8 cellular contexts compared by ENCODE assay signal in genomic region chr12:121060149-121061001, GRCh38.
DNase-seq lines count a peak whose midpoint lies in the region; ATAC-seq and TF ChIP-seq lines count a peak whose summit lies in the region.

No MANE protein-coding gene starts in this region.

- H3K4me3 ChIP-seq in GM06990 (replicated peaks; ENCODE audit: low read depth, low read length) (peak overlapping the region; percentile 56), skin epidermis (peak overlapping the region; percentile 1 to 36 (median 28))

- peak overlapping the region in 20 of 21 experiments; percentile 52 to 96 (median 80) for H3K27ac ChIP-seq in skin epidermis

- ATAC-seq in GM21576 (IDR thresholded peaks at IDR 0.05; ENCODE audit: unreplicated experiment) (peak; percentile 62), HG02610 (IDR thresholded peaks at IDR 0.05; ENCODE audit: unreplicated experiment) (no peak)

- H3K27me3 ChIP-seq in GM06990 (replicated peaks; ENCODE audit: control insufficient read depth, insufficient read depth, low read length), result no peaks in the 10 kb centered on the region

- peak; percentile 69 for TF ChIP-seq RAD21 in Ishikawa (IDR thresholded peaks at IDR 0.05; ENCODE audit: low read depth)

- peak; percentile 62 for DNase-seq in GM06990 (ENCODE audit: extremely low read depth, insufficient read length)
- peak; percentile 38 for DNase-seq in T follicular helper cell (ENCODE audit: low read depth)
- peak; percentile 56 for DNase-seq in astrocyte of the hippocampus (ENCODE audit: low read depth, low spot score)
- DNase-seq in hippocampal formation (lab: John Stamatoyannopoulos, UW), result peak; percentile 15

- no peak for TF ChIP-seq EP300 in Ishikawa (IDR thresholded peaks at IDR 0.05; ENCODE audit: borderline replicate concordance)

- H3K36me3 ChIP-seq in GM06990 (ENCODE audit: control insufficient read depth, insufficient read depth, low read length), result no peaks in the 10 kb centered on the region

- TF ChIP-seq CTCF in GM06990 (IDR thresholded peaks at IDR 0.05; ENCODE audit: insufficient read depth, low read length, poor library complexity, severe bottlenecking), result peak; percentile 64

TF ChIP-seq in Ishikawa, 13 proteins besides CTCF, POLR2A, EP300 and RAD21:
- TF ChIP-seq YY1 (IDR thresholded peaks at IDR 0.05; ENCODE audit: low read depth), result no peak
